10 cellular contexts compared by ENCODE assay signal in the genomic region with DNA sequence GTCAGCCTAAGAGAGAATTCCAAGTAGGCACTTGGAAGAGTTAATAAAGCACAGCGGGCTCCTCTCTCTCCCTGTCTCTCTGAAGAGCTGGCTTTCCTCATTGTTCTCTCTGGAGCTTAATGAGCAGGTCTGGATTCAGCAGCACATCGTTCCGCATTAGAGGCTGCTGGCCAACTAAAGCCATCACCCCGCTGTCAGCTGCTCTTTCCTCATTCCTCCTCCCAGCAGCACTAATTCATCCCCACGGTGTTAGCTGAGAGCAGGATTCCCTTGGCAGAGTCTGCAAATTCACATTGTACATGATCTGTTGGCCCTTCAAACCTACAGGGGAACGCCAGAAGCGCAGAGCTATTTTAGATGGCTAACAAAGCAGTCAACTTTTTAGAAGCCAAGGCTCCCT. TPM values are rescaled to one million over a fixed set of nuclear protein-coding genes. Genes with fewer than 3 reads are reported as not detected.
A peak's percentile ranks its signal among the peaks of the same experiment; 100 is the strongest.
DNase-seq lines count a peak whose midpoint lies in the region; TF ChIP-seq lines count a peak whose summit lies in the region.
"Had no signal": no experiment of that assay in that cellular context is flagged by ENCODE, and none has a peak within 500 bp of the region (broad histone marks: within the 10 kb centered on the region; RNA-seq: fewer than 3 reads in every experiment).

No MANE protein-coding gene starts in this region.

- peak overlapping the region; percentile 70 for H3K4me3 Mint-ChIP-seq in neural crest cell
- H3K4me3 Mint-ChIP-seq: activated naive CD8-positive, alpha-beta T cell had no signal

- H3K4me1 Mint-ChIP-seq in neural crest cell = peaks cover 24% of the 10 kb centered on the region

- DNase-seq in Ammon's horn (ENCODE audit: low spot score) (peak; percentile 94), NCI-H82 treated with DMSO at 0.1 percent for 48 hours (lab: John Stamatoyannopoulos, UW; ENCODE audit: unreplicated experiment) (peak; percentile 39), foreskin melanocyte (peak; percentile 69), neural crest cell (ENCODE audit: low read depth, low spot score) (peak; percentile 5), NCI-H146 treated with DMSO at 0.1 percent for 48 hours (lab: John Stamatoyannopoulos, UW; ENCODE audit: unreplicated experiment) (no peak), HUDEP-2 (lab: John Stamatoyannopoulos, UW; ENCODE audit: unreplicated experiment in 76 of 76) (no peak), HT-29 (ENCODE audit: low spot score) (no peak)
- DNase-seq in activated effector memory CD4-positive, alpha-beta T cell treated with anti-CD3 and anti-CD28 coated beads, Interleukin-2, amount 50 U/mL, for 16 hours = no peak
- DNase-seq: stimulated activated CD4-positive, alpha-beta T cell treated with anti-CD3 and anti-CD28 coated beads, Interleukin-4, amount 100 ng/mL, for 24 hours had no signal

- H3K9me3 Mint-ChIP-seq in neural crest cell = peaks cover 3% of the 10 kb centered on the region

- no peaks in the 10 kb centered on the region for H3K27me3 Mint-ChIP-seq in neural crest cell (ENCODE audit: low read depth)
- H3K27me3 Mint-ChIP-seq: activated naive CD8-positive, alpha-beta T cell had no signal

- H3K27ac Mint-ChIP-seq in neural crest cell (ENCODE audit: unreplicated experiment) = peak overlapping the region; percentile 90
- H3K27ac Mint-ChIP-seq: activated naive CD8-positive, alpha-beta T cell had no signal

- H3K36me3 Mint-ChIP-seq in neural crest cell (ENCODE audit: low read depth) = peaks cover 9% of the 10 kb centered on the region

- no peak for TF ChIP-seq CTCF in neural crest cell (conservative IDR thresholded peaks at IDR 0.05)

RNA-seq across cellular contexts. Expression of a gene that starts 44.2 kb away (rescaled TPM):
- 33.3 and 34.8 TPM in 2 replicates for total RNA-seq in neural crest cell
- total RNA-seq in HT-29 (2014; rRNA removed; shearing (Covaris generic)) = 4.9 and 5.1 TPM in 2 replicates

Comparison
In these comparisons a context has a peak if more than half of its experiments do, and no peak if none do; other contexts are left out.
1. DNase-seq: peak in Ammon's horn (single experiment), NCI-H82 treated with DMSO at 0.1 percent for 48 hours (single experiment), foreskin melanocyte (single experiment) and neural crest cell (single experiment); none in NCI-H146 treated with DMSO at 0.1 percent for 48 hours (single experiment), HUDEP-2 (0 of 76), HT-29 (single experiment) and activated effector memory CD4-positive, alpha-beta T cell treated with anti-CD3 and anti-CD28 coated beads, Interleukin-2, amount 50 U/mL, for 16 hours (single experiment).